ENCODE assay signal across 8 cellular contexts in the genomic region with DNA sequence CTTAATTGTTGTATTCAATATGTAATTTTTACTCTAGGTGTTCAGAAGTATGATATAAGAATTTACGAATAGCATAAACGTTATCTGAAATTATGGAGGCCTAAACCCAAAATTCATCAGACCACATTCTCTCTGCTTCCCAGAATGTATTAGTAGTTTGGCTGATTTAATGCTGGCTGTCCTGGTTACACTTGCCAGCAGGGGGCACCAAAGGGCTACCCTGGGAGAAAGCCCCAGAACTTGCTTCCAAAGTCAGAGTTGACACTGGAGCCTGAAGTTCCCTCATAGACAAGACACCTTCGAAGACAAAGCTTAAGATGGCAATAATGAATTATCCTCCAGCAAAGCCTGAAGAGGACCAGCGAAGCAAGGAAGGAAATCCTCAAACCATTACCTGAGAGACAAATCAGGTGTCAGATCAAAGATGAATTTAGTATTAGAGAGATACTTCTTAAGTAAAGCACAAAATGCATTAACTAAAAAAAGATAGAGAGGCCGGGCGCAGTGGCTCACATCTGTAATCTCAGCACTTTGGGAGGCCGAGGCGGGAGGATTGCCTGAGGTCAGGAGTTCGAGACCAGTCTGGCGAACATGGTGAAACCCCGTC. TPM values are rescaled to one million over a fixed set of nuclear protein-coding genes. Genes with fewer than 3 reads are reported as not detected.
DNase-seq lines count a peak whose midpoint lies in the region; ATAC-seq and TF ChIP-seq lines count a peak whose summit lies in the region.

No MANE protein-coding gene starts in this region.

- no peaks in the 10 kb centered on the region for H3K9me2 ChIP-seq in OCI-LY7 (ENCODE audit: insufficient read depth, low read length)

- H3K9me3 Mint-ChIP-seq in CD4-positive, CD25-positive, alpha-beta regulatory T cell = no peaks in the 10 kb centered on the region
- no peaks in the 10 kb centered on the region for H3K9me3 Mint-ChIP-seq in activated T-helper 1 cell treated with anti-CD3 and anti-CD28 coated beads, Interleukin-12 subunit alpha, Interleukin-12 subunit beta, Interleukin-2, Interleukin-4 antibody, amounts not matched to agents 30 ng/mL and 10 ng/mL and 1 ng/mL, durations not matched to agents 14 hours and 24 hours and 36 hours

- DNase-seq in CD4-positive, CD25-positive, alpha-beta regulatory T cell = peak; percentile 17 to 56 (median 51)
- DNase-seq in GM19240 (ENCODE audit: insufficient read length, low spot score) (peak; percentile 23), OCI-LY7 (ENCODE audit: low spot score) (peak; percentile 39), left cardiac atrium (peak; percentile 42), occipital lobe (lab: John Stamatoyannopoulos, UW) (no peak)
- DNase-seq in activated T-helper 1 cell treated with anti-CD3 and anti-CD28 coated beads, Interleukin-12 subunit alpha, Interleukin-12 subunit beta, Interleukin-2, Interleukin-4 antibody, amounts not matched to agents 30 ng/mL and 10 ng/mL and 1 ng/mL, durations not matched to agents 14 hours and 24 hours and 36 hours (ENCODE audit: low spot score) = peak; percentile 9
- DNase-seq in stimulated activated CD4-positive, alpha-beta T cell treated with anti-CD3 and anti-CD28 coated beads, Interleukin-1b, Interleukin-23, amount 100 ng/mL, for 24 hours (ENCODE audit: low read depth in 4 of 4, low spot score in 1 of 4) = peak; percentile 2 to 42 (median 33)

- no peaks in the 10 kb centered on the region for H3K79me2 ChIP-seq in OCI-LY7 (ENCODE audit: insufficient read depth, low read depth, low read length)

- H3K4me3 ChIP-seq in CD4-positive, CD25-positive, alpha-beta regulatory T cell (ENCODE audit: low read depth, low read length) = no peak overlapping the region
- no peak overlapping the region for H3K4me3 ChIP-seq in OCI-LY7 (ENCODE audit: low read depth, low read length, poor library complexity, severe bottlenecking)

- H3K4me1 ChIP-seq in CD4-positive, CD25-positive, alpha-beta regulatory T cell (ENCODE audit: control insufficient read depth, insufficient read depth, low read length, poor library complexity, severe bottlenecking) = no peaks in the 10 kb centered on the region
- H3K4me1 ChIP-seq in OCI-LY7 (ENCODE audit: insufficient read depth, low read length, poor library complexity, severe bottlenecking) = no peaks in the 10 kb centered on the region

- H4K20me1 ChIP-seq in OCI-LY7 (ENCODE audit: insufficient read depth, low read length) = no peaks in the 10 kb centered on the region

- H3K36me3 ChIP-seq in CD4-positive, CD25-positive, alpha-beta regulatory T cell (ENCODE audit: control insufficient read depth, insufficient read depth, low read length) = no peaks in the 10 kb centered on the region
- no peaks in the 10 kb centered on the region for H3K36me3 ChIP-seq in OCI-LY7 (ENCODE audit: insufficient read depth, low read length)

- no peaks in the 10 kb centered on the region for H3K9me3 ChIP-seq in CD4-positive, CD25-positive, alpha-beta regulatory T cell (ENCODE audit: control insufficient read depth in 2 of 2, low read length in 2 of 2)
- H3K9me3 ChIP-seq in OCI-LY7 (ENCODE audit: low read length) = no peaks in the 10 kb centered on the region

- ATAC-seq in CD4-positive, CD25-positive, alpha-beta regulatory T cell (ENCODE audit: low read depth in 2 of 2) = no peak
- ATAC-seq in left cardiac atrium (no peak), GM21390 (IDR thresholded peaks at IDR 0.05; ENCODE audit: unreplicated experiment) (no peak)

- no peaks in the 10 kb centered on the region for H3K27me3 ChIP-seq in CD4-positive, CD25-positive, alpha-beta regulatory T cell (ENCODE audit: control insufficient read depth, insufficient read depth, low read length)

- no peaks in the 10 kb centered on the region for H3K27me3 Mint-ChIP-seq in CD4-positive, CD25-positive, alpha-beta regulatory T cell
- no peaks in the 10 kb centered on the region for H3K27me3 Mint-ChIP-seq in activated T-helper 1 cell treated with anti-CD3 and anti-CD28 coated beads, Interleukin-12 subunit alpha, Interleukin-12 subunit beta, Interleukin-2, Interleukin-4 antibody, amounts not matched to agents 30 ng/mL and 10 ng/mL and 1 ng/mL, durations not matched to agents 14 hours and 24 hours and 36 hours (ENCODE audit: insufficient read depth)

- no peaks in the 10 kb centered on the region for H3K36me3 Mint-ChIP-seq in CD4-positive, CD25-positive, alpha-beta regulatory T cell
- no peaks in the 10 kb centered on the region for H3K36me3 Mint-ChIP-seq in activated T-helper 1 cell treated with anti-CD3 and anti-CD28 coated beads, Interleukin-12 subunit alpha, Interleukin-12 subunit beta, Interleukin-2, Interleukin-4 antibody, amounts not matched to agents 30 ng/mL and 10 ng/mL and 1 ng/mL, durations not matched to agents 14 hours and 24 hours and 36 hours (ENCODE audit: low read depth)

- H3K27ac ChIP-seq in CD4-positive, CD25-positive, alpha-beta regulatory T cell (ENCODE audit: insufficient read depth, low read length, poor library complexity, severe bottlenecking) = no peak overlapping the region
- no peak overlapping the region for H3K27ac ChIP-seq in OCI-LY7 (ENCODE audit: low read depth, low read length, poor library complexity, severe bottlenecking)

- POLR2A ChIA-PET in OCI-LY7 (lab: Charles Lee) = interaction anchor here (0.6 kb wide), 1 partner anchor 1636 kb away, joined by 4 read pairs; no protein-coding TSS in a partner anchor

- H3K4me3 Mint-ChIP-seq in CD4-positive, CD25-positive, alpha-beta regulatory T cell = no peak overlapping the region
- no peak overlapping the region for H3K4me3 Mint-ChIP-seq in activated T-helper 1 cell treated with anti-CD3 and anti-CD28 coated beads, Interleukin-12 subunit alpha, Interleukin-12 subunit beta, Interleukin-2, Interleukin-4 antibody, amounts not matched to agents 30 ng/mL and 10 ng/mL and 1 ng/mL, durations not matched to agents 14 hours and 24 hours and 36 hours

- CTCF ChIA-PET in OCI-LY7 (lab: Charles Lee; ENCODE audit: unreplicated experiment) = no interaction called here

- no peak overlapping the region for H3K4me2 ChIP-seq in OCI-LY7 (ENCODE audit: low read length)

- no peak overlapping the region for H2AFZ ChIP-seq in OCI-LY7 (ENCODE audit: low read length)

- peak; percentile 79 for TF ChIP-seq CTCF in OCI-LY7 (conservative IDR thresholded peaks at IDR 0.05; ENCODE audit: low read length)

- H3K27ac Mint-ChIP-seq in CD4-positive, CD25-positive, alpha-beta regulatory T cell = no peak overlapping the region
- H3K27ac Mint-ChIP-seq in activated T-helper 1 cell treated with anti-CD3 and anti-CD28 coated beads, Interleukin-12 subunit alpha, Interleukin-12 subunit beta, Interleukin-2, Interleukin-4 antibody, amounts not matched to agents 30 ng/mL and 10 ng/mL and 1 ng/mL, durations not matched to agents 14 hours and 24 hours and 36 hours = no peak overlapping the region

- BruUV-seq in OCI-LY7 (replicated peaks; lab: Mats Ljungman, UMichigan) = no TSS peak

- no peaks in the 10 kb centered on the region for H3K4me1 Mint-ChIP-seq in CD4-positive, CD25-positive, alpha-beta regulatory T cell
- H3K4me1 Mint-ChIP-seq in activated T-helper 1 cell treated with anti-CD3 and anti-CD28 coated beads, Interleukin-12 subunit alpha, Interleukin-12 subunit beta, Interleukin-2, Interleukin-4 antibody, amounts not matched to agents 30 ng/mL and 10 ng/mL and 1 ng/mL, durations not matched to agents 14 hours and 24 hours and 36 hours (ENCODE audit: low read depth) = no peaks in the 10 kb centered on the region

- intact Hi-C loops in OCI-LY7 (cut with micrococcal nuclease; ENCODE audit: unreplicated experiment) = loop anchor here (5.0 kb wide), 1 partner anchor 69 kb away; no protein-coding TSS in a partner anchor
- intact Hi-C loops in activated T-helper 1 cell treated with anti-CD3 and anti-CD28 coated beads, Interleukin-12 subunit alpha, Interleukin-12 subunit beta, Interleukin-2, Interleukin-4 antibody, amounts not matched to agents 30 ng/mL and 10 ng/mL and 1 ng/mL, durations not matched to agents 14 hours and 24 hours and 36 hours (cut with micrococcal nuclease) = loop anchor here (1.0 kb wide), 2 partner anchors 72 to 966 kb away; no protein-coding TSS in a partner anchor
- intact Hi-C loops in left cardiac atrium (cut with DNase I) = loop anchor here in 1 of 2 donors (10.0 kb wide), 1 partner anchor 72 kb away; no protein-coding TSS in a partner anchor

RNA-seq across cellular contexts. Expression of gene ANOS1, which starts 11.3 kb away (rescaled TPM):
- not detected for total RNA-seq in CD4-positive, CD25-positive, alpha-beta regulatory T cell
- polyA plus RNA-seq in CD4-positive, CD25-positive, alpha-beta regulatory T cell = not detected
- not detected in 2 replicates for total RNA-seq in OCI-LY7 (2014; rRNA removed; shearing (Covaris generic))
- total RNA-seq in OCI-LY7 (2022) = 0.11 TPM in 1 of 2 replicates, not detected in the other
- not detected in 2 replicates for total RNA-seq in activated T-helper 1 cell treated with anti-CD3 and anti-CD28 coated beads, Interleukin-12 subunit alpha, Interleukin-12 subunit beta, Interleukin-2, Interleukin-4 antibody, amounts not matched to agents 30 ng/mL and 10 ng/mL and 1 ng/mL, durations not matched to agents 14 hours and 24 hours and 36 hours
- total RNA-seq in left cardiac atrium = 1 to 10 TPM; 4.0 to 5.9 TPM
- total RNA-seq in occipital lobe = 22.0 TPM

RNA-seq across cellular contexts. Expression of gene FAM9A, which starts 58.0 kb away (rescaled TPM):
- total RNA-seq in CD4-positive, CD25-positive, alpha-beta regulatory T cell = not detected
- polyA plus RNA-seq in CD4-positive, CD25-positive, alpha-beta regulatory T cell = not detected
- total RNA-seq in OCI-LY7 (2014; rRNA removed; shearing (Covaris generic)) = not detected in 2 replicates
- total RNA-seq in OCI-LY7 (2022) (not detected in 2 replicates), left cardiac atrium (not detected), occipital lobe (not detected)
- not detected in 2 replicates for total RNA-seq in activated T-helper 1 cell treated with anti-CD3 and anti-CD28 coated beads, Interleukin-12 subunit alpha, Interleukin-12 subunit beta, Interleukin-2, Interleukin-4 antibody, amounts not matched to agents 30 ng/mL and 10 ng/mL and 1 ng/mL, durations not matched to agents 14 hours and 24 hours and 36 hours
